ENCODE assay signal across 1 cellular context in the genomic region with DNA sequence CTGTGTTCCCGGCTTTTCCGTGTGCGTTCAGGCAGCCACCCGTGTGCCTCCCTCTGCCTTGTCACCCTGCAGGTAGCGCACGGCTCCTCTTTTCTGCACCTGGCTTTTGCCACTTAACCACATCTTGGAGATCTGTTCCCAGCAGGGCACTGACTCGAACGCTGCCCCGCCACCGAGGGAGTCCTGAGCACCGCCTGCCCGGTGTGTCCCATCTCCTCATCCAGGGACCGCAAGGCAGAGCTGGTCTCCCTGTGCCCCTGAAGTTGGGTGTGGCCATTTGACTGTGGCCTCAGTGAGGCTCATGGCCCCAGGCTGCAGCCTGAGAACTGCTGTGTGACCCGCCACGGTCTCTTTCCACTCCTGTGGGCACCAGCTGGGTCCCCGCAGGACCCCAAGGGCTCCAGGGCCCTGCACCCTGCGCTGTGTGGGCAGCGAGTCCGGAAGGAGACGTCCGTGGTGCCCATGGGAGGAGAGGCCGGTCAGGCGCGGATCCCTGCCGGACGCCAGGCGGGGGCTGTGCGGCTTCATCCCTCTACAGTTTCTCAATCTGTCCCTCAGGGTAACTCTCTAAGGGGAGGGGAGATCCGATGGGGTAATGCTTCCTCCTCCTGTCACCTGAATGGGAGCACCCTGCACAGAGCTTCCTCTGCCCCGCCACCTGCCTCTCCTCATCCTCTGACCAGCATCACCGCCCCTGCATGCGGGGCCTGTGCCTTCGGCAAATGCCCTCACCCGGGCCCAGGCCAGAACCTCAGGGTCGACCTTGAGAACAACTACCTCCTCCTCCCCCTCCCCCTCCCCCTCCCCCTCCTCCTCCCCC.
TF ChIP-seq lines count a peak whose summit lies in the region.

No MANE protein-coding gene starts in this region.

TF ChIP-seq in HepG2, 621 proteins besides CTCF, POLR2A, EP300 and RAD21 (continued from another document):
- TF ChIP-seq, protein P1, sequence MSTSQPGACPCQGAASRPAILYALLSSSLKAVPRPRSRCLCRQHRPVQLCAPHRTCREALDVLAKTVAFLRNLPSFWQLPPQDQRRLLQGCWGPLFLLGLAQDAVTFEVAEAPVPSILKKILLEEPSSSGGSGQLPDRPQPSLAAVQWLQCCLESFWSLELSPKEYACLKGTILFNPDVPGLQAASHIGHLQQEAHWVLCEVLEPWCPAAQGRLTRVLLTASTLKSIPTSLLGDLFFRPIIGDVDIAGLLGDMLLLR (CRISPR knock-in tag; IDR thresholded peaks at IDR 0.05): no peak
TF ChIP-seq in HepG2: peak in this region for 15.
